ENCODE assay signal across 2 cellular contexts in the genomic region with DNA sequence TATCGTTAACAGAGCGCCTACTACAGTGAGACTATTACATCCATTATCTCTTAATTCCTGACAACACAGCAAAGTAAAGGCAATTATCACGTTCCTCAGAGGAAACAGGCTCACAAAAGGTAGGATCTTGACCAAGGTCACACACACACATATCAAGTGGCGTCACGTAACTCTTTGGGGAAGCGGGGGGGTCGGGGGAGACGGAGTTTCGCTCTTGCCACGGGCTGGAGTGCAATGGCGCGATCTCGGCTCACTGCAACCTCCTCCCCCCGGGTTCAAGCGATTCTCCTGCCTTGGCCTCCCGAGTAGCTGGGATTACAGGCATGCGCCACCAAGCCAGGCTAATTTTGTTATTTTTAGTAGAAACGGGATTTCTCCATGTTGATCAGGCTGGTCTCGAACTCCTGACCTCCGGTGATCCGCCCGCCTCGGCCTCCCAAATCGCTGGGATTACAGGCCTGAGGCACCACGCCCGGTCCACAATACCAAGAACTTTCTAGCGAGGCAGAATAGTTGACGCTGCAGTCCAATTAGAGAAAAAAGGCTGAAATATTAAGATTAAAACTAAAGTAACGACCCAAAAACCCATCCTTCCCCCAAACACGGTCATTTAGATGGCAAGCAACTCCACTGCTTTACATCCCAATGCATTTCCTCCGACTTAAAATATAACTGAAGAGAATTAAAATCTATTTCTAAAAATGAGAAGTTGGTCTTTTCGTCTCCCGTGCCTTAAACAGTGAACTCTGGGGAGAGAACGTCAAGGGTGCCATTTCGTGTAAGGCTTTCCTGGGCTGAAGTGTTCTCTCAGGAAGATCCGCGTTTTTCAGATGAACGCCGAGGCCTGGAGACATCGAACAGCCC.
TF ChIP-seq lines count a peak whose summit lies in the region.

No MANE protein-coding gene starts in this region.

TF ChIP-seq in SK-N-SH, 30 proteins besides CTCF, POLR2A, EP300 and RAD21 (continued from another document):
- TF ChIP-seq, protein P1, sequence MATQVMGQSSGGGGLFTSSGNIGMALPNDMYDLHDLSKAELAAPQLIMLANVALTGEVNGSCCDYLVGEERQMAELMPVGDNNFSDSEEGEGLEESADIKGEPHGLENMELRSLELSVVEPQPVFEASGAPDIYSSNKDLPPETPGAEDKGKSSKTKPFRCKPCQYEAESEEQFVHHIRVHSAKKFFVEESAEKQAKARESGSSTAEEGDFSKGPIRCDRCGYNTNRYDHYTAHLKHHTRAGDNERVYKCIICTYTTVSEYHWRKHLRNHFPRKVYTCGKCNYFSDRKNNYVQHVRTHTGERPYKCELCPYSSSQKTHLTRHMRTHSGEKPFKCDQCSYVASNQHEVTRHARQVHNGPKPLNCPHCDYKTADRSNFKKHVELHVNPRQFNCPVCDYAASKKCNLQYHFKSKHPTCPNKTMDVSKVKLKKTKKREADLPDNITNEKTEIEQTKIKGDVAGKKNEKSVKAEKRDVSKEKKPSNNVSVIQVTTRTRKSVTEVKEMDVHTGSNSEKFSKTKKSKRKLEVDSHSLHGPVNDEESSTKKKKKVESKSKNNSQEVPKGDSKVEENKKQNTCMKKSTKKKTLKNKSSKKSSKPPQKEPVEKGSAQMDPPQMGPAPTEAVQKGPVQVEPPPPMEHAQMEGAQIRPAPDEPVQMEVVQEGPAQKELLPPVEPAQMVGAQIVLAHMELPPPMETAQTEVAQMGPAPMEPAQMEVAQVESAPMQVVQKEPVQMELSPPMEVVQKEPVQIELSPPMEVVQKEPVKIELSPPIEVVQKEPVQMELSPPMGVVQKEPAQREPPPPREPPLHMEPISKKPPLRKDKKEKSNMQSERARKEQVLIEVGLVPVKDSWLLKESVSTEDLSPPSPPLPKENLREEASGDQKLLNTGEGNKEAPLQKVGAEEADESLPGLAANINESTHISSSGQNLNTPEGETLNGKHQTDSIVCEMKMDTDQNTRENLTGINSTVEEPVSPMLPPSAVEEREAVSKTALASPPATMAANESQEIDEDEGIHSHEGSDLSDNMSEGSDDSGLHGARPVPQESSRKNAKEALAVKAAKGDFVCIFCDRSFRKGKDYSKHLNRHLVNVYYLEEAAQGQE (IDR thresholded peaks at IDR 0.05; ENCODE audit: low read depth, low read length): no peak
- no peak for TF ChIP-seq POLR2AphosphoS5 (IDR thresholded peaks at IDR 0.05; ENCODE audit: low read depth, low read length)
- no peak for TF ChIP-seq ELF1 (IDR thresholded peaks at IDR 0.05)
- no peak for TF ChIP-seq MXI1 (IDR thresholded peaks at IDR 0.05; ENCODE audit: low read depth, low read length)
- no peak for TF ChIP-seq FOXM1 (IDR thresholded peaks at IDR 0.05; ENCODE audit: low read depth)
- TF ChIP-seq RXRA (IDR thresholded peaks at IDR 0.05; ENCODE audit: borderline replicate concordance, low read depth): no peak
- no peak for TF ChIP-seq TCF12 (IDR thresholded peaks at IDR 0.05)

TF ChIP-seq in SK-N-SH treated with all-trans-retinoic acid at 6 μM for 48 hours, 23 proteins besides CTCF, POLR2A, EP300 and RAD21 (continued from another document):
- TF ChIP-seq, protein P2, sequence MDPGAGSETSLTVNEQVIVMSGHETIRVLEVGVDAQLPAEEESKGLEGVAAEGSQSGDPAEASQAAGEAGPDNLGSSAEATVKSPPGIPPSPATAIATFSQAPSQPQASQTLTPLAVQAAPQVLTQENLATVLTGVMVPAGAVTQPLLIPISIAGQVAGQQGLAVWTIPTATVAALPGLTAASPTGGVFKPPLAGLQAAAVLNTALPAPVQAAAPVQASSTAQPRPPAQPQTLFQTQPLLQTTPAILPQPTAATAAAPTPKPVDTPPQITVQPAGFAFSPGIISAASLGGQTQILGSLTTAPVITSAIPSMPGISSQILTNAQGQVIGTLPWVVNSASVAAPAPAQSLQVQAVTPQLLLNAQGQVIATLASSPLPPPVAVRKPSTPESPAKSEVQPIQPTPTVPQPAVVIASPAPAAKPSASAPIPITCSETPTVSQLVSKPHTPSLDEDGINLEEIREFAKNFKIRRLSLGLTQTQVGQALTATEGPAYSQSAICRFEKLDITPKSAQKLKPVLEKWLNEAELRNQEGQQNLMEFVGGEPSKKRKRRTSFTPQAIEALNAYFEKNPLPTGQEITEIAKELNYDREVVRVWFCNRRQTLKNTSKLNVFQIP (CRISPR knock-in tag; IDR thresholded peaks at IDR 0.05; ENCODE audit: borderline replicate concordance, low read depth): no peak
- TF ChIP-seq ZNF565 (CRISPR knock-in tag; conservative IDR thresholded peaks at IDR 0.05; ENCODE audit: low read depth): no peak
- no peak for TF ChIP-seq ESRRG (CRISPR knock-in tag; IDR thresholded peaks at IDR 0.05)
- TF ChIP-seq ZFP30 (CRISPR knock-in tag; IDR thresholded peaks at IDR 0.05): no peak
- no peak for TF ChIP-seq ISL1 (CRISPR knock-in tag; IDR thresholded peaks at IDR 0.05)
- TF ChIP-seq, protein P3, sequence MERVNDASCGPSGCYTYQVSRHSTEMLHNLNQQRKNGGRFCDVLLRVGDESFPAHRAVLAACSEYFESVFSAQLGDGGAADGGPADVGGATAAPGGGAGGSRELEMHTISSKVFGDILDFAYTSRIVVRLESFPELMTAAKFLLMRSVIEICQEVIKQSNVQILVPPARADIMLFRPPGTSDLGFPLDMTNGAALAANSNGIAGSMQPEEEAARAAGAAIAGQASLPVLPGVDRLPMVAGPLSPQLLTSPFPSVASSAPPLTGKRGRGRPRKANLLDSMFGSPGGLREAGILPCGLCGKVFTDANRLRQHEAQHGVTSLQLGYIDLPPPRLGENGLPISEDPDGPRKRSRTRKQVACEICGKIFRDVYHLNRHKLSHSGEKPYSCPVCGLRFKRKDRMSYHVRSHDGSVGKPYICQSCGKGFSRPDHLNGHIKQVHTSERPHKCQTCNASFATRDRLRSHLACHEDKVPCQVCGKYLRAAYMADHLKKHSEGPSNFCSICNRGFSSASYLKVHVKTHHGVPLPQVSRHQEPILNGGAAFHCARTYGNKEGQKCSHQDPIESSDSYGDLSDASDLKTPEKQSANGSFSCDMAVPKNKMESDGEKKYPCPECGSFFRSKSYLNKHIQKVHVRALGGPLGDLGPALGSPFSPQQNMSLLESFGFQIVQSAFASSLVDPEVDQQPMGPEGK (CRISPR knock-in tag; IDR thresholded peaks at IDR 0.05; ENCODE audit: borderline replicate concordance): no peak
- no peak for TF ChIP-seq SNAI2 (CRISPR knock-in tag; IDR thresholded peaks at IDR 0.05)
